In genomic region chr22:45455621-45456020, GRCh38 we compare ENCODE assay signal across 25 cellular contexts. TPM values are rescaled to one million over a fixed set of nuclear protein-coding genes. Genes with fewer than 3 reads are reported as not detected.
"Had no signal": no experiment of that assay in that cellular context is flagged by ENCODE, and none has a peak within 500 bp of the region (broad histone marks: within the 10 kb centered on the region; RNA-seq: fewer than 3 reads in every experiment).

No MANE protein-coding gene starts in this region.

- H3K9me3 ChIP-seq: esophagus muscularis mucosa, neutrophil, psoas muscle, sigmoid colon, stomach had no signal

- H3K27ac ChIP-seq: epithelial cell of prostate, esophagus muscularis mucosa, foreskin keratinocyte, neutrophil, psoas muscle, sigmoid colon, stomach had no signal

- H3K4me1 Mint-ChIP-seq: naive thymus-derived CD4-positive, alpha-beta T cell; stimulated activated naive B cell treated with anti-CD40 and anti-IgM and Interleukin-4, amounts not matched to agents 10 μg/mL and 1 μg/mL and 100 μg/mL, for 72 hours had no signal

- H3K36me3 ChIP-seq: esophagus muscularis mucosa, neutrophil, sigmoid colon, stomach had no signal

- H3K36me3 Mint-ChIP-seq: naive thymus-derived CD4-positive, alpha-beta T cell; stimulated activated naive B cell treated with anti-CD40 and anti-IgM and Interleukin-4, amounts not matched to agents 10 μg/mL and 1 μg/mL and 100 μg/mL, for 72 hours; type B pancreatic cell had no signal

- H3K4me3 ChIP-seq: esophagus muscularis mucosa, lung, psoas muscle, sigmoid colon, skin epidermis, stomach had no signal

- ATAC-seq: effector memory CD8-positive, alpha-beta T cell; foreskin keratinocyte; left colon; left ventricle myocardium superior; naive thymus-derived CD4-positive, alpha-beta T cell; psoas muscle; stimulated activated naive B cell treated with anti-CD40 and anti-IgM and Interleukin-4, amounts not matched to agents 10 μg/mL and 1 μg/mL and 100 μg/mL, for 72 hours had no signal

- DNase-seq: effector memory CD8-positive, alpha-beta T cell; foreskin keratinocyte; head of caudate nucleus; hippocampal formation; left colon; left ventricle myocardium superior; mesendoderm; naive thymus-derived CD4-positive, alpha-beta T cell; retina; sigmoid colon; stimulated activated CD4-positive, alpha-beta T cell treated with anti-CD3 and anti-CD28 coated beads, Interleukin-2, amount 100 ng/mL, for 24 hours; stimulated activated CD4-positive, alpha-beta T cell treated with anti-CD3 and anti-CD28 coated beads, Interleukin-4, amount 100 ng/mL, for 4 hours; stimulated activated naive B cell treated with anti-CD40 and anti-IgM and Interleukin-4, amounts not matched to agents 10 μg/mL and 1 μg/mL and 100 μg/mL, for 72 hours; stomach; substantia nigra had no signal

- H3K27me3 ChIP-seq: neutrophil, sigmoid colon had no signal

- H3K4me3 Mint-ChIP-seq: dendritic cell treated with granulocyte-macrophage colony-stimulating factor and Interleukin-4, amounts not matched to agents 40 ng/mL and 50 ng/mL, for 4 days; effector memory CD8-positive, alpha-beta T cell; naive thymus-derived CD4-positive, alpha-beta T cell; stimulated activated naive B cell treated with anti-CD40 and anti-IgM and Interleukin-4, amounts not matched to agents 10 μg/mL and 1 μg/mL and 100 μg/mL, for 72 hours; type B pancreatic cell had no signal

- H3K4me1 ChIP-seq: foreskin keratinocyte, psoas muscle had no signal

- H3K9me3 Mint-ChIP-seq: dendritic cell treated with granulocyte-macrophage colony-stimulating factor and Interleukin-4, amounts not matched to agents 40 ng/mL and 50 ng/mL, for 4 days; effector memory CD8-positive, alpha-beta T cell; naive thymus-derived CD4-positive, alpha-beta T cell; stimulated activated naive B cell treated with anti-CD40 and anti-IgM and Interleukin-4, amounts not matched to agents 10 μg/mL and 1 μg/mL and 100 μg/mL, for 72 hours; type B pancreatic cell had no signal

- H3K27ac Mint-ChIP-seq: dendritic cell treated with granulocyte-macrophage colony-stimulating factor and Interleukin-4, amounts not matched to agents 40 ng/mL and 50 ng/mL, for 4 days; effector memory CD8-positive, alpha-beta T cell; naive thymus-derived CD4-positive, alpha-beta T cell; stimulated activated naive B cell treated with anti-CD40 and anti-IgM and Interleukin-4, amounts not matched to agents 10 μg/mL and 1 μg/mL and 100 μg/mL, for 72 hours; type B pancreatic cell had no signal

RNA-seq across cellular contexts. Expression of gene RIBC2, which starts 42.1 kb away (rescaled TPM):
- total RNA-seq: esophagus muscularis mucosa, left ventricle myocardium superior, osteoblast, psoas muscle, sigmoid colon had no signal
- polyA plus RNA-seq: naive thymus-derived CD4-positive, alpha-beta T cell; neural cell had no signal

RNA-seq across cellular contexts. Expression of gene SMC1B, which starts 42.2 kb away (rescaled TPM):
- total RNA-seq: left colon, left ventricle myocardium superior, lung, osteoblast, psoas muscle, sigmoid colon, stomach had no signal
- polyA plus RNA-seq: foreskin keratinocyte; naive thymus-derived CD4-positive, alpha-beta T cell; neural cell; psoas muscle had no signal

RNA-seq across cellular contexts. Expression of gene FBLN1, which starts 47.1 kb away (rescaled TPM):
- polyA plus RNA-seq: naive thymus-derived CD4-positive, alpha-beta T cell had no signal
